Comparison of ENCODE assay signal across 12 cellular contexts in genomic region chr16:84367750-84368320, GRCh38. TPM values are rescaled to one million over a fixed set of nuclear protein-coding genes. Genes with fewer than 3 reads are reported as not detected.
A peak's percentile ranks its signal among the peaks of the same experiment; 100 is the strongest.
DNase-seq lines count a peak whose midpoint lies in the region; ATAC-seq lines count a peak whose summit lies in the region.
"Had no signal": no experiment of that assay in that cellular context is flagged by ENCODE, and none has a peak within 500 bp of the region (broad histone marks: within the 10 kb centered on the region; RNA-seq: fewer than 3 reads in every experiment).

No MANE protein-coding gene starts in this region.

- no peak for ATAC-seq in GM18498 (IDR thresholded peaks at IDR 0.05; ENCODE audit: unreplicated experiment)

- no peak overlapping the region for H2BK120ac ChIP-seq in trophoblast cell (ENCODE audit: insufficient read depth, low read length, poor library complexity)

- H3K4me2 ChIP-seq in trophoblast cell (ENCODE audit: low read length), result peak overlapping the region; percentile 89

- no peak overlapping the region for H3K14ac ChIP-seq in trophoblast cell (ENCODE audit: low read length)

- H3K9me3 ChIP-seq in iPS DF 6.9 (ENCODE audit: control insufficient read depth, insufficient read depth, low read length) (no peaks in the 10 kb centered on the region), trophoblast cell (ENCODE audit: insufficient read depth, low read depth, low read length) (no peaks in the 10 kb centered on the region)
- H3K9me3 ChIP-seq: heart right ventricle had no signal

- H4K12ac ChIP-seq in trophoblast cell (ENCODE audit: low read depth, low read length), result no peak overlapping the region

- H2BK5ac ChIP-seq in trophoblast cell (ENCODE audit: low read depth, low read length, poor library complexity), result no peak overlapping the region

- H3K27ac ChIP-seq in iPS DF 6.9 (ENCODE audit: low read length) (no peak overlapping the region), trophoblast cell (ENCODE audit: low read depth, low read length) (no peak overlapping the region), caudate nucleus (ENCODE audit: low read depth, low read length) (no peak overlapping the region)
- H3K27ac ChIP-seq: heart right ventricle had no signal

- peak overlapping the region; percentile 16 for H3K9ac ChIP-seq in trophoblast cell (ENCODE audit: low read length)

- peak overlapping the region; percentile 1 for H4K91ac ChIP-seq in trophoblast cell (ENCODE audit: low read depth, low read length)

- H3K79me1 ChIP-seq in trophoblast cell (ENCODE audit: low read length), result peaks cover 3% of the 10 kb centered on the region

- peak overlapping the region; percentile 92 for H2AFZ ChIP-seq in trophoblast cell (ENCODE audit: insufficient read depth, low read length, poor library complexity)

- peak overlapping the region; percentile 65 for H3K4me3 ChIP-seq in H7 (ENCODE audit: insufficient read depth, low read depth, low read length)
- peak overlapping the region; percentile 23; the same call in 1 of the 2 replicates for H3K4me3 ChIP-seq in iPS DF 6.9 (ENCODE audit: low read length)
- H3K4me3 ChIP-seq in trophoblast cell (ENCODE audit: low read depth, low read length), result no peak overlapping the region

- H3K4me1 ChIP-seq in iPS DF 6.9 (ENCODE audit: control insufficient read depth, insufficient read depth, low read length) (peaks cover 2% of the 10 kb centered on the region), trophoblast cell (ENCODE audit: control insufficient read depth in 1 of 2, insufficient read depth in 2 of 2, low read length in 2 of 2) (peaks cover 9 to 14% of the 10 kb centered on the region in 2 experiments)

- H2AK5ac ChIP-seq in trophoblast cell (ENCODE audit: low read length), result no peak overlapping the region

- peaks cover 27% of the 10 kb centered on the region for H3K27me3 ChIP-seq in H7 (ENCODE audit: control insufficient read depth, insufficient read depth, low read length)
- no peaks in the 10 kb centered on the region; the same call in 1 of the 2 replicates for H3K27me3 ChIP-seq in iPS DF 6.9 (ENCODE audit: control insufficient read depth, insufficient read depth, low read length)
- H3K27me3 ChIP-seq in trophoblast cell (ENCODE audit: insufficient read depth, low read length), result no peaks in the 10 kb centered on the region

- H3K79me2 ChIP-seq in trophoblast cell (ENCODE audit: control insufficient read depth, insufficient read depth, low read length, poor library complexity), result peaks cover 3% of the 10 kb centered on the region

- no peak overlapping the region for H3K18ac ChIP-seq in trophoblast cell (ENCODE audit: low read length)

- WGBS in iPS DF 6.9 (ENCODE audit: insufficient coverage, insufficient read length), result no CpG with 5 or more reads among the region's 27 CpGs
- WGBS in trophoblast cell (ENCODE audit: extremely low coverage, insufficient coverage, insufficient read length), result no CpG with 5 or more reads among the region's 27 CpGs

- H3K36me3 ChIP-seq in H7 (replicated peaks; ENCODE audit: control insufficient read depth, insufficient read depth, low read length) (no peaks in the 10 kb centered on the region), iPS DF 6.9 (ENCODE audit: control insufficient read depth, insufficient read depth, low read length) (no peaks in the 10 kb centered on the region), trophoblast cell (ENCODE audit: control insufficient read depth in 1 of 2, insufficient read depth in 2 of 2, low read length in 2 of 2) (no peaks in the 10 kb centered on the region)
- H3K36me3 ChIP-seq: heart right ventricle had no signal

- DNase-seq in H7, result no peak
- peak; percentile 47 for DNase-seq in NCI-H510A treated with DMSO at 0.1 percent for 48 hours (lab: John Stamatoyannopoulos, UW)
- DNase-seq in iPS DF 6.9 (ENCODE audit: low read depth, low spot score), result no peak
- no peak for DNase-seq in trophoblast cell
- no peak for DNase-seq in caudate nucleus (lab: John Stamatoyannopoulos, UW)
- no peak for DNase-seq in NAMALWA (ENCODE audit: low spot score)
- DNase-seq in NCI-H1436 (lab: John Stamatoyannopoulos, UW), result no peak
- DNase-seq: activated CD4-positive, alpha-beta T cell treated with anti-CD3 and anti-CD28 coated beads, Interleukin-2, amount 50 U/mL, for 48 hours; effector CD8-positive, alpha-beta T cell; heart right ventricle; NCI-H1694 had no signal

- H2BK12ac ChIP-seq in trophoblast cell (ENCODE audit: low read length), result no peak overlapping the region

- no peak overlapping the region for H4K8ac ChIP-seq in trophoblast cell (ENCODE audit: low read depth, low read length)

- no peak overlapping the region for H3K23ac ChIP-seq in trophoblast cell (ENCODE audit: low read length)

- no peak overlapping the region for H3K4ac ChIP-seq in trophoblast cell (ENCODE audit: low read depth, low read length)

RNA-seq across cellular contexts. Expression of gene ATP2C2, which starts 0.5 kb away (rescaled TPM):
- total RNA-seq in H7 (2014; rRNA removed; shearing (Covaris generic)), result 0.24 and 0.37 TPM in 2 replicates
- polyA plus RNA-seq in trophoblast cell (2013), result 10.4 and 10.8 TPM in 2 replicates
- total RNA-seq: heart right ventricle had no signal
